1 cellular context compared by ENCODE assay signal in genomic region chr6:89999154-89999553, GRCh38.
TF ChIP-seq lines count a peak whose summit lies in the region.

No MANE protein-coding gene starts in this region.

TF ChIP-seq in K562, 482 proteins besides CTCF, POLR2A, EP300 and RAD21 (continued from another document and continues in another):
- TF ChIP-seq PRPF4 (IDR thresholded peaks at IDR 0.05; ENCODE audit: insufficient read depth, low read depth, low read length, poor library complexity, severe bottlenecking), result no peak
- no peak for TF ChIP-seq CBX5 (IDR thresholded peaks at IDR 0.05; ENCODE audit: borderline replicate concordance, low read depth)
- TF ChIP-seq CBFB (CRISPR knock-in tag; IDR thresholded peaks at IDR 0.05), result no peak
- 0 out of 2 replicates have a peak, but pooled peaks have one; percentile 20 for TF ChIP-seq NFE2 (IDR thresholded peaks at IDR 0.05; ENCODE audit: low read depth)
- TF ChIP-seq MEIS2 (IDR thresholded peaks at IDR 0.05; ENCODE audit: partially characterized antibody), result peak; percentile 78
- 0 out of 2 replicates have a peak, but pooled peaks have one; percentile 54 for TF ChIP-seq NR1H2 (CRISPR knock-in tag; IDR thresholded peaks at IDR 0.05)
- TF ChIP-seq ATF3 (IDR thresholded peaks at IDR 0.05), result peak; percentile 45; the same call in 1 of the 2 replicates
- no peak for TF ChIP-seq ATF3 (CRISPR knock-in tag; conservative IDR thresholded peaks at IDR 0.05)
- peak; percentile 39; the same call in 1 of the 2 replicates for TF ChIP-seq MAFK (IDR thresholded peaks at IDR 0.05; ENCODE audit: low read length)
- TF ChIP-seq BDP1 (IDR thresholded peaks at IDR 0.05; ENCODE audit: insufficient read depth, insufficient read length), result no peak
- TF ChIP-seq JUND (IDR thresholded peaks at IDR 0.05; ENCODE audit: borderline replicate concordance, low read depth, low read length), result peak; percentile 81
- peak; percentile 78; the same call in 2 of the 3 replicates for TF ChIP-seq JUND (tag; IDR thresholded peaks at IDR 0.05; ENCODE audit: borderline replicate concordance, low read depth, low read length)
- TF ChIP-seq SAP30 (IDR thresholded peaks at IDR 0.05; ENCODE audit: borderline replicate concordance, insufficient read depth, low read depth, low read length, poor library complexity, severe bottlenecking), result no peak
- TF ChIP-seq, protein P1, sequence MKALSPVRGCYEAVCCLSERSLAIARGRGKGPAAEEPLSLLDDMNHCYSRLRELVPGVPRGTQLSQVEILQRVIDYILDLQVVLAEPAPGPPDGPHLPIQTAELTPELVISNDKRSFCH (CRISPR knock-in tag; IDR thresholded peaks at IDR 0.05), result no peak
- TF ChIP-seq, protein P1 (tag; IDR thresholded peaks at IDR 0.05), result no peak
- no peak for TF ChIP-seq POLR3G (IDR thresholded peaks at IDR 0.05; ENCODE audit: extremely low read depth, insufficient read length, insufficient replicate concordance)
- TF ChIP-seq EHMT2 (IDR thresholded peaks at IDR 0.05), result peak; percentile 67
- TF ChIP-seq, protein P2, sequence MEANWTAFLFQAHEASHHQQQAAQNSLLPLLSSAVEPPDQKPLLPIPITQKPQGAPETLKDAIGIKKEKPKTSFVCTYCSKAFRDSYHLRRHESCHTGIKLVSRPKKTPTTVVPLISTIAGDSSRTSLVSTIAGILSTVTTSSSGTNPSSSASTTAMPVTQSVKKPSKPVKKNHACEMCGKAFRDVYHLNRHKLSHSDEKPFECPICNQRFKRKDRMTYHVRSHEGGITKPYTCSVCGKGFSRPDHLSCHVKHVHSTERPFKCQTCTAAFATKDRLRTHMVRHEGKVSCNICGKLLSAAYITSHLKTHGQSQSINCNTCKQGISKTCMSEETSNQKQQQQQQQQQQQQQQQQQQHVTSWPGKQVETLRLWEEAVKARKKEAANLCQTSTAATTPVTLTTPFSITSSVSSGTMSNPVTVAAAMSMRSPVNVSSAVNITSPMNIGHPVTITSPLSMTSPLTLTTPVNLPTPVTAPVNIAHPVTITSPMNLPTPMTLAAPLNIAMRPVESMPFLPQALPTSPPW (CRISPR knock-in tag; IDR thresholded peaks at IDR 0.05), result no peak; the same call in 1 of the 2 replicates
- no peak for TF ChIP-seq MTA2 (IDR thresholded peaks at IDR 0.05; ENCODE audit: low read depth)
- peak; percentile 90 for TF ChIP-seq BHLHE40 (IDR thresholded peaks at IDR 0.05; ENCODE audit: low read length)
- no peak for TF ChIP-seq HDAC3 (IDR thresholded peaks at IDR 0.05; ENCODE audit: borderline replicate concordance, partially characterized antibody)
- no peak for TF ChIP-seq ZKSCAN8 (CRISPR knock-in tag; IDR thresholded peaks at IDR 0.05)
- TF ChIP-seq SMARCA5 (IDR thresholded peaks at IDR 0.05), result no peak
- TF ChIP-seq CBX2 (IDR thresholded peaks at IDR 0.05; ENCODE audit: insufficient read depth, low read length, poor library complexity, severe bottlenecking), result no peak
- TF ChIP-seq ZNF384 (IDR thresholded peaks at IDR 0.05; ENCODE audit: low read depth, low read length), result peak; percentile 93
- no peak for TF ChIP-seq L3MBTL2 (IDR thresholded peaks at IDR 0.05)
- TF ChIP-seq ESRRB (CRISPR knock-in tag; IDR thresholded peaks at IDR 0.05; ENCODE audit: borderline replicate concordance), result no peak
- TF ChIP-seq, protein P3, sequence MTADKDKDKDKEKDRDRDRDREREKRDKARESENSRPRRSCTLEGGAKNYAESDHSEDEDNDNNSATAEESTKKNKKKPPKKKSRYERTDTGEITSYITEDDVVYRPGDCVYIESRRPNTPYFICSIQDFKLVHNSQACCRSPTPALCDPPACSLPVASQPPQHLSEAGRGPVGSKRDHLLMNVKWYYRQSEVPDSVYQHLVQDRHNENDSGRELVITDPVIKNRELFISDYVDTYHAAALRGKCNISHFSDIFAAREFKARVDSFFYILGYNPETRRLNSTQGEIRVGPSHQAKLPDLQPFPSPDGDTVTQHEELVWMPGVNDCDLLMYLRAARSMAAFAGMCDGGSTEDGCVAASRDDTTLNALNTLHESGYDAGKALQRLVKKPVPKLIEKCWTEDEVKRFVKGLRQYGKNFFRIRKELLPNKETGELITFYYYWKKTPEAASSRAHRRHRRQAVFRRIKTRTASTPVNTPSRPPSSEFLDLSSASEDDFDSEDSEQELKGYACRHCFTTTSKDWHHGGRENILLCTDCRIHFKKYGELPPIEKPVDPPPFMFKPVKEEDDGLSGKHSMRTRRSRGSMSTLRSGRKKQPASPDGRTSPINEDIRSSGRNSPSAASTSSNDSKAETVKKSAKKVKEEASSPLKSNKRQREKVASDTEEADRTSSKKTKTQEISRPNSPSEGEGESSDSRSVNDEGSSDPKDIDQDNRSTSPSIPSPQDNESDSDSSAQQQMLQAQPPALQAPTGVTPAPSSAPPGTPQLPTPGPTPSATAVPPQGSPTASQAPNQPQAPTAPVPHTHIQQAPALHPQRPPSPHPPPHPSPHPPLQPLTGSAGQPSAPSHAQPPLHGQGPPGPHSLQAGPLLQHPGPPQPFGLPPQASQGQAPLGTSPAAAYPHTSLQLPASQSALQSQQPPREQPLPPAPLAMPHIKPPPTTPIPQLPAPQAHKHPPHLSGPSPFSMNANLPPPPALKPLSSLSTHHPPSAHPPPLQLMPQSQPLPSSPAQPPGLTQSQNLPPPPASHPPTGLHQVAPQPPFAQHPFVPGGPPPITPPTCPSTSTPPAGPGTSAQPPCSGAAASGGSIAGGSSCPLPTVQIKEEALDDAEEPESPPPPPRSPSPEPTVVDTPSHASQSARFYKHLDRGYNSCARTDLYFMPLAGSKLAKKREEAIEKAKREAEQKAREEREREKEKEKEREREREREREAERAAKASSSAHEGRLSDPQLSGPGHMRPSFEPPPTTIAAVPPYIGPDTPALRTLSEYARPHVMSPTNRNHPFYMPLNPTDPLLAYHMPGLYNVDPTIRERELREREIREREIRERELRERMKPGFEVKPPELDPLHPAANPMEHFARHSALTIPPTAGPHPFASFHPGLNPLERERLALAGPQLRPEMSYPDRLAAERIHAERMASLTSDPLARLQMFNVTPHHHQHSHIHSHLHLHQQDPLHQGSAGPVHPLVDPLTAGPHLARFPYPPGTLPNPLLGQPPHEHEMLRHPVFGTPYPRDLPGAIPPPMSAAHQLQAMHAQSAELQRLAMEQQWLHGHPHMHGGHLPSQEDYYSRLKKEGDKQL (CRISPR knock-in tag; IDR thresholded peaks at IDR 0.05; ENCODE audit: borderline replicate concordance), result no peak
- TF ChIP-seq FIP1L1 (IDR thresholded peaks at IDR 0.05; ENCODE audit: low read depth, low read length, poor library complexity, severe bottlenecking), result no peak
- TF ChIP-seq NR2C2 (CRISPR knock-in tag; IDR thresholded peaks at IDR 0.05), result no peak
- TF ChIP-seq NR2C2 (tag; IDR thresholded peaks at IDR 0.05), result peak; percentile 57; the same call in 1 of the 2 replicates
- peak; percentile 90 for TF ChIP-seq FOSL1 (tag; conservative IDR thresholded peaks at IDR 0.05)
- TF ChIP-seq, protein P4, sequence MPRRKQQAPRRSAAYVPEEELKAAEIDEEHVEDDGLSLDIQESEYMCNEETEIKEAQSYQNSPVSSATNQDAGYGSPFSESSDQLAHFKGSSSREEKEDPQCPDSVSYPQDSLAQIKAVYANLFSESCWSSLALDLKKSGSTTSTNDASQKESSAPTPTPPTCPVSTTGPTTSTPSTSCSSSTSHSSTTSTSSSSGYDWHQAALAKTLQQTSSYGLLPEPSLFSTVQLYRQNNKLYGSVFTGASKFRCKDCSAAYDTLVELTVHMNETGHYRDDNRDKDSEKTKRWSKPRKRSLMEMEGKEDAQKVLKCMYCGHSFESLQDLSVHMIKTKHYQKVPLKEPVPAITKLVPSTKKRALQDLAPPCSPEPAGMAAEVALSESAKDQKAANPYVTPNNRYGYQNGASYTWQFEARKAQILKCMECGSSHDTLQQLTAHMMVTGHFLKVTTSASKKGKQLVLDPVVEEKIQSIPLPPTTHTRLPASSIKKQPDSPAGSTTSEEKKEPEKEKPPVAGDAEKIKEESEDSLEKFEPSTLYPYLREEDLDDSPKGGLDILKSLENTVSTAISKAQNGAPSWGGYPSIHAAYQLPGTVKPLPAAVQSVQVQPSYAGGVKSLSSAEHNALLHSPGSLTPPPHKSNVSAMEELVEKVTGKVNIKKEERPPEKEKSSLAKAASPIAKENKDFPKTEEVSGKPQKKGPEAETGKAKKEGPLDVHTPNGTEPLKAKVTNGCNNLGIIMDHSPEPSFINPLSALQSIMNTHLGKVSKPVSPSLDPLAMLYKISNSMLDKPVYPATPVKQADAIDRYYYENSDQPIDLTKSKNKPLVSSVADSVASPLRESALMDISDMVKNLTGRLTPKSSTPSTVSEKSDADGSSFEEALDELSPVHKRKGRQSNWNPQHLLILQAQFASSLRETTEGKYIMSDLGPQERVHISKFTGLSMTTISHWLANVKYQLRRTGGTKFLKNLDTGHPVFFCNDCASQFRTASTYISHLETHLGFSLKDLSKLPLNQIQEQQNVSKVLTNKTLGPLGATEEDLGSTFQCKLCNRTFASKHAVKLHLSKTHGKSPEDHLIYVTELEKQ (CRISPR knock-in tag; IDR thresholded peaks at IDR 0.05), result no peak
- no peak for TF ChIP-seq ZFP30 (CRISPR knock-in tag; IDR thresholded peaks at IDR 0.05; ENCODE audit: borderline replicate concordance)
- no peak for TF ChIP-seq HCFC1 (IDR thresholded peaks at IDR 0.05; ENCODE audit: low read depth, low read length)
- TF ChIP-seq SMAD1 (IDR thresholded peaks at IDR 0.05; ENCODE audit: low read depth, low read length, partially characterized antibody), result peak; percentile 44
- no peak for TF ChIP-seq USF2 (CRISPR knock-in tag; IDR thresholded peaks at IDR 0.05)
- no peak for TF ChIP-seq PHTF2 (CRISPR knock-in tag; IDR thresholded peaks at IDR 0.05)
- TF ChIP-seq TEAD4 (IDR thresholded peaks at IDR 0.05; ENCODE audit: low read length), result no peak
- TF ChIP-seq TEAD4 (CRISPR knock-in tag; IDR thresholded peaks at IDR 0.05; ENCODE audit: borderline replicate concordance), result no peak
- no peak for TF ChIP-seq CBX1 (IDR thresholded peaks at IDR 0.05; ENCODE audit: low read depth)
- no peak for TF ChIP-seq CHD1 (IDR thresholded peaks at IDR 0.05; ENCODE audit: low read length)
- TF ChIP-seq NELFE (IDR thresholded peaks at IDR 0.05; ENCODE audit: insufficient read depth, insufficient read length), result no peak
- no peak for TF ChIP-seq ZNF23 (CRISPR knock-in tag; IDR thresholded peaks at IDR 0.05)
- no peak for TF ChIP-seq TARDBP (IDR thresholded peaks at IDR 0.05)
- TF ChIP-seq FOXA1 (IDR thresholded peaks at IDR 0.05; ENCODE audit: borderline replicate concordance), result no peak
- TF ChIP-seq SRSF9 (IDR thresholded peaks at IDR 0.05; ENCODE audit: borderline replicate concordance, low read depth, low read length), result no peak
- TF ChIP-seq RBM14 (IDR thresholded peaks at IDR 0.05; ENCODE audit: borderline replicate concordance, insufficient read depth, low read depth, low read length), result no peak
- TF ChIP-seq, protein P5, sequence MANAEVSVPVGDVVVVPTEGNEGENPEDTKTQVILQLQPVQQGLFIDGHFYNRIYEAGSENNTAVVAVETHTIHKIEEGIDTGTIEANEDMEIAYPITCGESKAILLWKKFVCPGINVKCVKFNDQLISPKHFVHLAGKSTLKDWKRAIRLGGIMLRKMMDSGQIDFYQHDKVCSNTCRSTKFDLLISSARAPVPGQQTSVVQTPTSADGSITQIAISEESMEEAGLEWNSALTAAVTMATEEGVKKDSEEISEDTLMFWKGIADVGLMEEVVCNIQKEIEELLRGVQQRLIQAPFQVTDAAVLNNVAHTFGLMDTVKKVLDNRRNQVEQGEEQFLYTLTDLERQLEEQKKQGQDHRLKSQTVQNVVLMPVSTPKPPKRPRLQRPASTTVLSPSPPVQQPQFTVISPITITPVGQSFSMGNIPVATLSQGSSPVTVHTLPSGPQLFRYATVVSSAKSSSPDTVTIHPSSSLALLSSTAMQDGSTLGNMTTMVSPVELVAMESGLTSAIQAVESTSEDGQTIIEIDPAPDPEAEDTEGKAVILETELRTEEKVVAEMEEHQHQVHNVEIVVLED (CRISPR knock-in tag; IDR thresholded peaks at IDR 0.05), result no peak
- no peak for TF ChIP-seq ARID2 (IDR thresholded peaks at IDR 0.05)
- TF ChIP-seq ZNF41 (CRISPR knock-in tag; conservative IDR thresholded peaks at IDR 0.05), result no peak
- TF ChIP-seq ARHGAP35 (IDR thresholded peaks at IDR 0.05; ENCODE audit: partially characterized antibody), result no peak
- TF ChIP-seq ZNF830 (CRISPR knock-in tag; IDR thresholded peaks at IDR 0.05), result no peak
- no peak for TF ChIP-seq SRSF1 (IDR thresholded peaks at IDR 0.05; ENCODE audit: low read depth, low read length)
- peak; percentile 33; the same call in 1 of the 2 replicates for TF ChIP-seq TCF3 (CRISPR knock-in tag; IDR thresholded peaks at IDR 0.05)
- peak; percentile 50 for TF ChIP-seq CREM (IDR thresholded peaks at IDR 0.05; ENCODE audit: low read depth)
- TF ChIP-seq ZEB2 (IDR thresholded peaks at IDR 0.05), result no peak
- peak; percentile 90 for TF ChIP-seq NFIC (IDR thresholded peaks at IDR 0.05)
- TF ChIP-seq MTA1 (IDR thresholded peaks at IDR 0.05; ENCODE audit: borderline replicate concordance), result no peak
- no peak for TF ChIP-seq THRAP3 (IDR thresholded peaks at IDR 0.05; ENCODE audit: borderline replicate concordance)
- no peak for TF ChIP-seq KHSRP (IDR thresholded peaks at IDR 0.05)
- TF ChIP-seq JUN (IDR thresholded peaks at IDR 0.05; ENCODE audit: borderline replicate concordance, low read depth, low read length), result 0 out of 2 replicates have a peak, but pooled peaks have one; percentile 44
- no peak for TF ChIP-seq JUN (CRISPR knock-in tag; IDR thresholded peaks at IDR 0.05; ENCODE audit: borderline replicate concordance)
- no peak for TF ChIP-seq ZNF408 (CRISPR knock-in tag; IDR thresholded peaks at IDR 0.05; ENCODE audit: low read depth)
